18 cellular contexts compared by ENCODE assay signal in the genomic region with DNA sequence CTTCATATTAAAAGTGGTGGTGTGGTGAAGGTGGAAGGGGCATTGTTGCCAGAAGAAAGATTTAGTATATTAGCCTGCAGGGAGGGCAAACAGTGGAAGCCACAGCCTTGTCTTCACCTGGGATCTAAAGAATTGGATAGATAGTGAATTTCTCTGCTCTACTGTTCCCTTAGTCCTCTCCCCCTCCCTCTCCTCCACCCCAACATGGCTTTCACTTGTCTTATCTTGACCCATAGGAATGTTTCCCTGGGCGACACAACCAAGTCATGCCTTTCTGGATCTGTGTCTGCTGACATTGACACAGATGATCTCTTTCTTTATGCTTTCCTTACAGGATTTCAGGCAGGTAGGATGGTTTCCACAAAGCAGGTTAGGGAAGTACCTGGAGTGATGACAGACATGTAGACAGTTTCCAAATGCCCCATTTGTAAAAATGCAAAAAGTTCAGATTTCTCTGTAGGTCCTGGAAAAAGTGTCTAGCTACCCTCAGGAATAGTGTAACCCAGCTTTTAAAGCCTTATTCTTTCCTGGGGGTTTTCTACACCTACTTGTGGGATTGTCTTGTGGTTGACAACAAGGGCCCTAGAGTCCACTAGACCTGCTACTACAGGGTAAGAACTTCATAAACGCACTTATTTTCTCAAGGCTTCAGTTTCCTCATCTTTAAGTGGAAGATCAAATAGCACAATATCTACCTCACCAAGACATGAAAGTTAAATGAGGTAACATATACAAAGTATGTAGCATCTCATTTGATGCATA.
A peak's percentile ranks its signal among the peaks of the same experiment; 100 is the strongest.
DNase-seq lines count a peak whose midpoint lies in the region; ATAC-seq and TF ChIP-seq lines count a peak whose summit lies in the region.
"Had no signal": no experiment of that assay in that cellular context is flagged by ENCODE, and none has a peak within 500 bp of the region (broad histone marks: within the 10 kb centered on the region; RNA-seq: fewer than 3 reads in every experiment).

No MANE protein-coding gene starts in this region.

- H3K4me3 ChIP-seq in GM23338 (no peak overlapping the region), endocrine pancreas (ENCODE audit: control insufficient read depth, insufficient read depth, low read length) (peak overlapping the region; percentile 42), sigmoid colon (no peak overlapping the region)
- H3K4me3 ChIP-seq: colonic mucosa had no signal

- H3K4me2 ChIP-seq in GM23338 = 0 out of 2 replicates have a peak overlapping the region, but pooled peaks have one; percentile 27

- TF ChIP-seq POLR2A in sigmoid colon (IDR thresholded peaks at IDR 0.05) = no peak

- H3K36me3 Mint-ChIP-seq in GM23338 (ENCODE audit: low read depth) = no peaks in the 10 kb centered on the region
- H3K36me3 Mint-ChIP-seq: memory B cell had no signal

- H3K4me3 Mint-ChIP-seq in GM23338 = no peak overlapping the region
- H3K4me3 Mint-ChIP-seq: memory B cell had no signal

- H3K9me3 ChIP-seq in endocrine pancreas (ENCODE audit: control insufficient read depth, low read length) (no peaks in the 10 kb centered on the region), sigmoid colon (no peaks in the 10 kb centered on the region)
- H3K9me3 ChIP-seq: BE2C, colonic mucosa had no signal

- TF ChIP-seq CTCF in C4-2B (conservative IDR thresholded peaks at IDR 0.05) (no peak), GM23338 (conservative IDR thresholded peaks at IDR 0.05; ENCODE audit: low read depth in 2 of 2) (no peak), sigmoid colon (IDR thresholded peaks at IDR 0.05) (no peak)

- H4K20me1 ChIP-seq in GM23338 (replicated peaks; ENCODE audit: insufficient read depth) = no peaks in the 10 kb centered on the region

- no peaks in the 10 kb centered on the region for H3K9me3 Mint-ChIP-seq in GM23338
- H3K9me3 Mint-ChIP-seq: memory B cell had no signal

- H3K4me1 ChIP-seq in GM23338 (ENCODE audit: insufficient read depth) (peaks cover 8% of the 10 kb centered on the region), endocrine pancreas (ENCODE audit: control insufficient read depth, insufficient read depth, low read length) (peaks cover 7% of the 10 kb centered on the region), sigmoid colon (peaks cover 0 to 38% (median 23%) of the 10 kb centered on the region in 4 donors)
- H3K4me1 ChIP-seq: BE2C, colonic mucosa had no signal

- H3K4me1 Mint-ChIP-seq in GM23338 = peaks cover 13% of the 10 kb centered on the region
- H3K4me1 Mint-ChIP-seq: memory B cell had no signal

- intact Hi-C loops in sigmoid colon (cut with DNase I) = no loop called here

- peaks cover 5% of the 10 kb centered on the region for H3K27me3 Mint-ChIP-seq in GM23338 (ENCODE audit: insufficient read depth, low read depth, poor library complexity)

- H3K9me2 ChIP-seq in GM23338 (ENCODE audit: insufficient read depth) = 0 out of 2 replicates have a peak, but pooled peaks cover 2% of the 10 kb centered on the region

- no peak overlapping the region for H3K9ac ChIP-seq in endocrine pancreas (ENCODE audit: control insufficient read depth, insufficient read depth, low read length)

- DNase-seq in GM23338 (ENCODE audit: low spot score) (no peak), sigmoid colon (no peak), inferior parietal cortex (ENCODE audit: extremely low spot score) (no peak), retina (no peak), SW480 (ENCODE audit: low spot score) (no peak)
- DNase-seq: activated CD4-positive, alpha-beta T cell treated with anti-CD3 and anti-CD28 coated beads for 48 hours; activated CD8-positive, alpha-beta memory T cell treated with anti-CD3 and anti-CD28 coated beads, Interleukin-2, amount 50 U/mL, for 48 hours; activated gamma-delta T cell treated with Interleukin-2 at 50 U/mL for 16 hours; DND-41; KG1; OCI-M1; stimulated activated CD4-positive, alpha-beta T cell treated with anti-CD3 and anti-CD28 coated beads, Interleukin-4, amount 100 ng/mL, for 1 hour had no signal

- H3K27me3 ChIP-seq in GM23338 (ENCODE audit: insufficient read depth) = no peaks in the 10 kb centered on the region
- H3K27me3 ChIP-seq in endocrine pancreas (ENCODE audit: control insufficient read depth, insufficient read depth, low read length) = no peaks in the 10 kb centered on the region
- H3K27me3 ChIP-seq in sigmoid colon = no peaks in the 10 kb centered on the region
- H3K27me3 ChIP-seq: BE2C, colonic mucosa had no signal

- H3F3A ChIP-seq in GM23338 (replicated peaks; ENCODE audit: low read depth) = no peaks in the 10 kb centered on the region

- no peaks in the 10 kb centered on the region for H3K79me2 ChIP-seq in GM23338 (replicated peaks; ENCODE audit: insufficient read depth)

- H3K36me3 ChIP-seq in GM23338 (ENCODE audit: insufficient read depth) = no peaks in the 10 kb centered on the region
- no peaks in the 10 kb centered on the region for H3K36me3 ChIP-seq in endocrine pancreas (ENCODE audit: control insufficient read depth, insufficient read depth, low read length)
- H3K36me3 ChIP-seq in sigmoid colon = no peaks in the 10 kb centered on the region
- H3K36me3 ChIP-seq: BE2C, colonic mucosa had no signal

- peak overlapping the region; percentile 53 for H2AFZ ChIP-seq in GM23338

- H3K27ac Mint-ChIP-seq in GM23338 = no peak overlapping the region
- H3K27ac Mint-ChIP-seq: memory B cell had no signal

- TF ChIP-seq EP300 in sigmoid colon (IDR thresholded peaks at IDR 0.05) = no peak

- 36 to 68% methylated on average over 2 of the region's 2 CpGs for WGBS in sigmoid colon, 2 donors

- peak; percentile 28; the same call in 1 of the 3 replicates for ATAC-seq in GM23338

- H3K27ac ChIP-seq in C4-2B (peak overlapping the region; percentile 60; the same call in 1 of the 2 replicates), GM23338 (ENCODE audit: low read depth) (no peak overlapping the region), sigmoid colon (peak overlapping the region; percentile 49 to 70 (median 56))
- H3K27ac ChIP-seq: colonic mucosa, epithelial cell of prostate had no signal

TF ChIP-seq in GM23338, 12 proteins besides CTCF, POLR2A, EP300 and RAD21 (continues in another document):
- no peak for TF ChIP-seq ETS1 (IDR thresholded peaks at IDR 0.05)
